In the genomic region with DNA sequence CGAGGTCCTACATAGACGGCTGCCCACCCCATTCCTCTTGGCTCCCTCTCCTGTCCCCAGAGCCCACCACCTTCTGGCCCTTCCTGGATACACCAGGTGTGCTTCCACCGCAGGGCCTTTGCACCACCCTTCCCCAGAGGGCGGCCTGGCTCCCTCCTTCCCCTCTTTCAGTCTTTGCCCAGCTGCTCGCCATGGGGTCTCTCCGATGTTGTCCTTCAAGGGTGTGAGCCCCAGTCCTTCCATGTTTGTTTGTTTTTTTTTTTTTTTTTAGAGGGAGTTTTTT, we compare ENCODE assay signal across 10 cellular contexts. TPM values are rescaled to one million over a fixed set of nuclear protein-coding genes. Genes with fewer than 3 reads are reported as not detected.
DNase-seq lines count a peak whose midpoint lies in the region; TF ChIP-seq lines count a peak whose summit lies in the region.
"Had no signal": no experiment of that assay in that cellular context is flagged by ENCODE, and none has a peak within 500 bp of the region (broad histone marks: within the 10 kb centered on the region; RNA-seq: fewer than 3 reads in every experiment).

No MANE protein-coding gene starts in this region.

- no peak for TF ChIP-seq POLR2A in Peyer's patch (IDR thresholded peaks at IDR 0.05)

- H3K27me3 ChIP-seq in Peyer's patch (no peaks in the 10 kb centered on the region), endodermal cell (ENCODE audit: control insufficient read depth, insufficient read depth, low read length, poor library complexity, severe bottlenecking) (no peaks in the 10 kb centered on the region), hepatocyte (no peaks in the 10 kb centered on the region)
- H3K27me3 ChIP-seq: brain microvascular endothelial cell had no signal

- H2AFZ ChIP-seq in hepatocyte = no peak overlapping the region

- peaks cover 11% of the 10 kb centered on the region for H3K4me1 Mint-ChIP-seq in endodermal cell

- H3K27ac ChIP-seq in Peyer's patch (peak overlapping the region in 3 of 4 donors; percentile 99 to 100 (median 100)), endodermal cell (ENCODE audit: low read depth, low read length) (no peak overlapping the region), skin epidermis (peak overlapping the region in 16 of 21 experiments; percentile 58 to 100 (median 99)), hepatocyte (no peak overlapping the region)
- H3K27ac ChIP-seq: brain microvascular endothelial cell, KMS-11 had no signal

- DNase-seq in Peyer's patch (no peak), endodermal cell (peak; percentile 44), DMS153 (lab: John Stamatoyannopoulos, UW) (no peak), hepatocyte (ENCODE audit: low spot score) (no peak)
- no peak for DNase-seq in NK-92 treated with Interleukin-12 subunit alpha and Interleukin-12 subunit beta, amount 100 ng/mL, for 24 hours (lab: John Stamatoyannopoulos, UW)
- DNase-seq: brain microvascular endothelial cell, EL had no signal

- no peak overlapping the region for H3K9ac ChIP-seq in endodermal cell (ENCODE audit: extremely low read depth, low read length, poor library complexity, severe bottlenecking)
- H3K9ac ChIP-seq: KMS-11 had no signal

- H3K9me2 ChIP-seq in hepatocyte (replicated peaks; ENCODE audit: insufficient read depth) = no peaks in the 10 kb centered on the region

- TF ChIP-seq CTCF in Peyer's patch (IDR thresholded peaks at IDR 0.05) (no peak), endodermal cell (conservative IDR thresholded peaks at IDR 0.05) (no peak), hepatocyte (IDR thresholded peaks at IDR 0.05; ENCODE audit: poor library complexity) (no peak)

- H3K4me1 ChIP-seq in Peyer's patch (peaks cover 3 to 37% (median 20%) of the 10 kb centered on the region in 4 donors), endodermal cell (ENCODE audit: control insufficient read depth, insufficient read depth, low read length) (peaks cover 9% of the 10 kb centered on the region), hepatocyte (ENCODE audit: insufficient read depth) (peaks cover 24% of the 10 kb centered on the region)

- no peak overlapping the region for H3K4me3 Mint-ChIP-seq in endodermal cell

- peaks cover 25% of the 10 kb centered on the region for H3K36me3 Mint-ChIP-seq in endodermal cell (ENCODE audit: low read depth)

- peaks cover 0 to 27% (median 0%) of the 10 kb centered on the region in 3 donors for H3K36me3 ChIP-seq in Peyer's patch
- peaks cover 39% of the 10 kb centered on the region for H3K36me3 ChIP-seq in endodermal cell (ENCODE audit: control insufficient read depth, insufficient read depth, low read length)
- H3K36me3 ChIP-seq in hepatocyte (replicated peaks; ENCODE audit: insufficient read depth, low read depth) = no peaks in the 10 kb centered on the region

- no peak overlapping the region for H3K4me2 ChIP-seq in hepatocyte

- H3K9me3 ChIP-seq in Peyer's patch = no peaks in the 10 kb centered on the region
- no peaks in the 10 kb centered on the region for H3K9me3 ChIP-seq in endodermal cell (ENCODE audit: control insufficient read depth, low read length)
- H3K9me3 ChIP-seq in hepatocyte (ENCODE audit: low read depth) = no peaks in the 10 kb centered on the region

- H3K27me3 Mint-ChIP-seq in endodermal cell (ENCODE audit: insufficient read depth) = no peaks in the 10 kb centered on the region

- no peak overlapping the region for H3K27ac Mint-ChIP-seq in endodermal cell

- peaks cover 2% of the 10 kb centered on the region for H4K20me1 ChIP-seq in hepatocyte (ENCODE audit: insufficient read depth, poor library complexity, severe bottlenecking)

- H3K79me2 ChIP-seq in hepatocyte = peaks cover 5% of the 10 kb centered on the region

- WGBS in endodermal cell (ENCODE audit: insufficient coverage in 1 of 2, insufficient read length in 1 of 2), 2 experiments = 87 to 100% methylated on average over 2 to 6 of the region's 6 CpGs
- 93% methylated on average over 6 of the region's 6 CpGs for WGBS in hepatocyte (ENCODE audit: low lambda C conversion rate, missing lambda C conversion rate)

- no peaks in the 10 kb centered on the region for H3K9me3 Mint-ChIP-seq in endodermal cell

- H3K4me3 ChIP-seq in GM08714 (ENCODE audit: low read length) (peak overlapping the region; percentile 83), Peyer's patch (peak overlapping the region; percentile 36 to 65 (median 61)), endodermal cell (ENCODE audit: low read length) (no peak overlapping the region), skin epidermis (peak overlapping the region; percentile 31 to 56 (median 50)), hepatocyte (no peak overlapping the region)

RNA-seq across cellular contexts. Expression of a gene that starts 4.1 kb away (rescaled TPM):
- total RNA-seq in Peyer's patch = 100 to 1,000 TPM; 187 to 404 (median 293) TPM
- total RNA-seq in endodermal cell = 100 to 1,000 TPM in 1 of 2 donors, 10 to 100 TPM in 1; 98.8 to 136 TPM
- polyA plus RNA-seq in endodermal cell (2013, experiment 1 of 2) = 30.0 TPM
- 28.2 TPM for polyA plus RNA-seq in endodermal cell (2013, experiment 2 of 2)
- 53.1 and 57.4 TPM in 2 replicates for total RNA-seq in hepatocyte
- polyA plus RNA-seq in hepatocyte = 21.1 and 32.6 TPM in 2 replicates

RNA-seq across cellular contexts. Expression of a gene that starts 44.5 kb away (rescaled TPM):
- 10 to 100 TPM; 28.1 to 42.9 (median 33.1) TPM for total RNA-seq in Peyer's patch
- total RNA-seq in endodermal cell = 10 to 100 TPM; 43.7 to 48.2 TPM
- 25.4 TPM for polyA plus RNA-seq in endodermal cell (2013, experiment 1 of 2)
- polyA plus RNA-seq in endodermal cell (2013, experiment 2 of 2) = 25.1 TPM
- total RNA-seq in hepatocyte = 17.5 and 18.8 TPM in 2 replicates
- 24.9 and 40.4 TPM in 2 replicates for polyA plus RNA-seq in hepatocyte

RNA-seq across cellular contexts. Expression of a gene that starts 44.6 kb away (rescaled TPM):
- total RNA-seq in Peyer's patch (100 to 1,000 TPM in 1 of 4 donors, 10 to 100 TPM in 3; 37.8 to 114 (median 60.6) TPM), endodermal cell (10 to 100 TPM; 40.4 to 42.5 TPM), hepatocyte (16.0 and 23.7 TPM in 2 replicates)
- 27.5 TPM for polyA plus RNA-seq in endodermal cell (2013, experiment 1 of 2)
- 21.8 TPM for polyA plus RNA-seq in endodermal cell (2013, experiment 2 of 2)
- polyA plus RNA-seq in hepatocyte = 59.6 and 71.5 TPM in 2 replicates

Comparison
In these comparisons a context has a peak if more than half of its experiments do, and no peak if none do; other contexts are left out.
1. H3K4me3 ChIP-seq: peak in GM08714 (single experiment), Peyer's patch (4 of 4) and skin epidermis (7 of 7); none in endodermal cell (single experiment) and hepatocyte (single experiment).
2. H3K27ac ChIP-seq: peak in Peyer's patch (3 of 4) and skin epidermis (16 of 21); none in endodermal cell (single experiment) and hepatocyte (single experiment).